ENCODE assay signal across 1 cellular context in genomic region chr16:12813321-12813720, GRCh38.
A peak's percentile ranks its signal among the peaks of the same experiment; 100 is the strongest.
TF ChIP-seq lines count a peak whose summit lies in the region.

No MANE protein-coding gene starts in this region.

TF ChIP-seq in K562, 482 proteins besides CTCF, POLR2A, EP300 and RAD21 (continued from another document):
- TF ChIP-seq RCOR1 (IDR thresholded peaks at IDR 0.05; ENCODE audit: borderline replicate concordance in 1 of 2, low read depth in 2 of 2, low read length in 2 of 2) (peak in 1 of 2 experiments; percentile 46; a peak in 1 of 4 replicates), TRIM24 (IDR thresholded peaks at IDR 0.05) (peak; percentile 76 to 80), ZNF766 (CRISPR knock-in tag; conservative IDR thresholded peaks at IDR 0.05) (0 out of 2 replicates have a peak, but pooled peaks have one; percentile 38), CEBPB (tag; IDR thresholded peaks at IDR 0.05) (peak; percentile 83), ELF4 (CRISPR knock-in tag; IDR thresholded peaks at IDR 0.05) (0 out of 2 replicates have a peak, but pooled peaks have one; percentile 12), ARID1B (IDR thresholded peaks at IDR 0.05) (peak; percentile 89)
